Comparison of ENCODE assay signal across 1 cellular context in genomic region chr19:50794074-50794777, GRCh38.
TF ChIP-seq lines count a peak whose summit lies in the region.

No MANE protein-coding gene starts in this region.

TF ChIP-seq in WTC11, 78 proteins besides CTCF, POLR2A, EP300 and RAD21 (continued from another document):
- no peak for TF ChIP-seq AFF4 (CRISPR knock-in tag; IDR thresholded peaks at IDR 0.05; ENCODE audit: borderline replicate concordance)
- TF ChIP-seq, protein P1, sequence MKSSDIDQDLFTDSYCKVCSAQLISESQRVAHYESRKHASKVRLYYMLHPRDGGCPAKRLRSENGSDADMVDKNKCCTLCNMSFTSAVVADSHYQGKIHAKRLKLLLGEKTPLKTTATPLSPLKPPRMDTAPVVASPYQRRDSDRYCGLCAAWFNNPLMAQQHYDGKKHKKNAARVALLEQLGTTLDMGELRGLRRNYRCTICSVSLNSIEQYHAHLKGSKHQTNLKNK (CRISPR knock-in tag; IDR thresholded peaks at IDR 0.05) = 0 out of 2 replicates have a peak, but pooled peaks have one; percentile 17
- no peak for TF ChIP-seq HMGXB4 (CRISPR knock-in tag; IDR thresholded peaks at IDR 0.05)
- no peak for TF ChIP-seq MAX (CRISPR knock-in tag; IDR thresholded peaks at IDR 0.05)
- no peak; the same call in 1 of the 2 replicates for TF ChIP-seq AR (CRISPR knock-in tag; IDR thresholded peaks at IDR 0.05)
- TF ChIP-seq ARID4B (CRISPR knock-in tag; IDR thresholded peaks at IDR 0.05; ENCODE audit: borderline replicate concordance) = 0 out of 2 replicates have a peak, but pooled peaks have one; percentile 27
- no peak; the same call in 1 of the 2 replicates for TF ChIP-seq TCF7 (CRISPR knock-in tag; IDR thresholded peaks at IDR 0.05; ENCODE audit: low read depth)
- TF ChIP-seq ZNF416 (CRISPR knock-in tag; IDR thresholded peaks at IDR 0.05) = peak; percentile 46; the same call in 1 of the 2 replicates
- TF ChIP-seq FOXK1 (CRISPR knock-in tag; IDR thresholded peaks at IDR 0.05) = no peak
- TF ChIP-seq, protein P2, sequence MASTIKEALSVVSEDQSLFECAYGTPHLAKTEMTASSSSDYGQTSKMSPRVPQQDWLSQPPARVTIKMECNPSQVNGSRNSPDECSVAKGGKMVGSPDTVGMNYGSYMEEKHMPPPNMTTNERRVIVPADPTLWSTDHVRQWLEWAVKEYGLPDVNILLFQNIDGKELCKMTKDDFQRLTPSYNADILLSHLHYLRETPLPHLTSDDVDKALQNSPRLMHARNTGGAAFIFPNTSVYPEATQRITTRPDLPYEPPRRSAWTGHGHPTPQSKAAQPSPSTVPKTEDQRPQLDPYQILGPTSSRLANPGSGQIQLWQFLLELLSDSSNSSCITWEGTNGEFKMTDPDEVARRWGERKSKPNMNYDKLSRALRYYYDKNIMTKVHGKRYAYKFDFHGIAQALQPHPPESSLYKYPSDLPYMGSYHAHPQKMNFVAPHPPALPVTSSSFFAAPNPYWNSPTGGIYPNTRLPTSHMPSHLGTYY (CRISPR knock-in tag; IDR thresholded peaks at IDR 0.05) = peak; percentile 55; the same call in 1 of the 2 replicates
- TF ChIP-seq ETV6 (CRISPR knock-in tag; IDR thresholded peaks at IDR 0.05) = no peak
TF ChIP-seq in WTC11: peak in this region for 8.
